In genomic region chr17:50189396-50190277, GRCh38 we compare ENCODE assay signal across 23 cellular contexts. TPM values are rescaled to one million over a fixed set of nuclear protein-coding genes. Genes with fewer than 3 reads are reported as not detected.
DNase-seq lines count a peak whose midpoint lies in the region; ATAC-seq, FAIRE-seq and TF ChIP-seq lines count a peak whose summit lies in the region.
"Had no signal": no experiment of that assay in that cellular context is flagged by ENCODE, and none has a peak within 500 bp of the region (broad histone marks: within the 10 kb centered on the region; RNA-seq: fewer than 3 reads in every experiment).

No MANE protein-coding gene starts in this region.

- FAIRE-seq in K562 (lab: Jason Lieb, UNC), result no peak
- FAIRE-seq: bronchial epithelial cell, RCC 7860 had no signal

- POLR2A ChIA-PET in K562 (lab: Yijun Ruan, JAX), result interaction anchor here (0.5 to 0.6 kb wide), 2 partner anchors 46 to 114 kb away, joined by 3 to 4 read pairs; no protein-coding TSS in a partner anchor

- H3K79me2 ChIP-seq in K562 (ENCODE audit: control insufficient read depth, insufficient read depth, low read length) (no peaks in the 10 kb centered on the region), hepatocyte (peaks cover 4% of the 10 kb centered on the region)
- H3K79me2 ChIP-seq: parathyroid adenoma had no signal

- H3K4me1 ChIP-seq in K562 (replicated peaks in 1 of 2; ENCODE audit: control insufficient read depth in 2 of 2, insufficient read depth in 2 of 2, low read length in 2 of 2) (peaks cover 0 to 10% of the 10 kb centered on the region in 2 experiments; a peak in 3 of 5 replicates), hepatocyte (ENCODE audit: insufficient read depth) (no peaks in the 10 kb centered on the region), sigmoid colon (peaks cover 1 to 94% (median 60%) of the 10 kb centered on the region in 4 donors), breast epithelium (no peaks in the 10 kb centered on the region)
- H3K4me1 ChIP-seq: left ventricle myocardium inferior, parathyroid adenoma had no signal

- H3K9ac ChIP-seq in K562 (ENCODE audit: insufficient read depth in 1 of 2, low read depth in 2 of 2, low read length in 2 of 2), result no peak overlapping the region
- H3K9ac ChIP-seq: parathyroid adenoma, SK-N-SH had no signal

- no peak overlapping the region for H3K27ac ChIP-seq in K562 (ENCODE audit: extremely low read depth, low read depth, low read length)
- H3K27ac ChIP-seq in hepatocyte, result peak overlapping the region; percentile 67
- peak overlapping the region in 3 of 4 donors; percentile 80 to 99 (median 94) for H3K27ac ChIP-seq in sigmoid colon
- H3K27ac ChIP-seq in breast epithelium, result peak overlapping the region in 1 of 2 donors; percentile 72
- H3K27ac ChIP-seq: epithelial cell of prostate, left ventricle myocardium inferior, parathyroid adenoma had no signal

- ATAC-seq in K562, result no peak
- ATAC-seq in HG03025 (IDR thresholded peaks at IDR 0.05; ENCODE audit: low FRiP score, unreplicated experiment), result no peak
- ATAC-seq: activated CD4-positive, CD25-positive, alpha-beta regulatory T cell treated with anti-CD3 and anti-CD28 coated beads, Interleukin-2, amount 50 U/mL, for 24 hours; activated T-cell treated with anti-CD3 and anti-CD28 coated beads, Interleukin-2, amount 50 U/mL, for 72 hours; CD8-positive, alpha-beta T cell had no signal

- WGBS in K562 (ENCODE audit: insufficient coverage, low coverage, missing lambda C conversion rate), result under 1% methylated on average over 22 of the region's 24 CpGs
- WGBS in hepatocyte (ENCODE audit: low lambda C conversion rate, missing lambda C conversion rate), result 93% methylated on average over 23 of the region's 24 CpGs
- WGBS in sigmoid colon, 2 donors, result 84 to 89% methylated on average over 24 of the region's 24 CpGs

- TF ChIP-seq EP300 in K562 (IDR thresholded peaks at IDR 0.05; ENCODE audit: low read length) (no peak), sigmoid colon (IDR thresholded peaks at IDR 0.05) (no peak)

- intact Hi-C loops in K562 (cut with micrococcal nuclease) (no loop called here), sigmoid colon (cut with DNase I) (no loop called here), posterior cingulate gyrus (cut with DNase I) (no loop called here), breast epithelium (cut with DNase I; ENCODE audit: low total_unique reads) (no loop called here)

- no TSS peak for BruUV-seq in K562 (replicated peaks; lab: Mats Ljungman, UMichigan)

- CTCF ChIA-PET in K562 (lab: Yijun Ruan, JAX; ENCODE audit: low intra/inter-chr PET ratio), result interaction anchor here (0.6 kb wide), 1 partner anchor 81 kb away, joined by 3 read pairs; no protein-coding TSS in a partner anchor

- H3K4me2 ChIP-seq in K562 (ENCODE audit: insufficient read depth, low read length) (no peak overlapping the region), hepatocyte (no peak overlapping the region)
- H3K4me2 ChIP-seq: SK-N-SH had no signal

- peak overlapping the region; percentile 100 for H3K4me3 ChIP-seq in AG10803 (ENCODE audit: low read length)
- H3K4me3 ChIP-seq in K562, result no peak overlapping the region
- no peak overlapping the region for H3K4me3 ChIP-seq in hepatocyte
- no peak overlapping the region for H3K4me3 ChIP-seq in sigmoid colon
- no peak overlapping the region for H3K4me3 ChIP-seq in breast epithelium
- H3K4me3 ChIP-seq: left ventricle myocardium inferior had no signal

- H3K9me1 ChIP-seq in K562 (ENCODE audit: control insufficient read depth, insufficient read depth, low read length), result no peaks in the 10 kb centered on the region

- no peak for TF ChIP-seq RAD21 in K562 (CRISPR knock-in tag; conservative IDR thresholded peaks at IDR 0.05 in 1 of 2, IDR thresholded peaks at IDR 0.05 in 1 of 2)

- H3K9me2 ChIP-seq in hepatocyte (replicated peaks; ENCODE audit: insufficient read depth), result no peaks in the 10 kb centered on the region
- H3K9me2 ChIP-seq: SK-N-SH had no signal

- H4K20me1 ChIP-seq in K562 (replicated peaks; ENCODE audit: control insufficient read depth, insufficient read depth, low read length) (no peaks in the 10 kb centered on the region; the same call in 1 of the 2 replicates), hepatocyte (ENCODE audit: insufficient read depth, poor library complexity, severe bottlenecking) (peaks cover 69% of the 10 kb centered on the region)

- H3K9me3 ChIP-seq in K562 (replicated peaks; ENCODE audit: control insufficient read depth, insufficient read depth, low read depth, low read length), result no peaks in the 10 kb centered on the region
- H3K9me3 ChIP-seq in hepatocyte (ENCODE audit: low read depth), result no peaks in the 10 kb centered on the region
- H3K9me3 ChIP-seq in sigmoid colon, result no peaks in the 10 kb centered on the region
- H3K9me3 ChIP-seq in breast epithelium, result no peaks in the 10 kb centered on the region
- H3K9me3 ChIP-seq: left ventricle myocardium inferior, SK-N-SH had no signal

- H3K36me3 ChIP-seq in K562 (ENCODE audit: control insufficient read depth, insufficient read depth, low read length) (no peaks in the 10 kb centered on the region), hepatocyte (replicated peaks; ENCODE audit: insufficient read depth, low read depth) (no peaks in the 10 kb centered on the region), sigmoid colon (peaks cover 88 to 99% (median 92%) of the 10 kb centered on the region in 4 donors), breast epithelium (no peaks in the 10 kb centered on the region)

- TF ChIP-seq POLR2A in K562 (conservative IDR thresholded peaks at IDR 0.05) (no peak), sigmoid colon (IDR thresholded peaks at IDR 0.05) (no peak), breast epithelium (IDR thresholded peaks at IDR 0.05) (no peak)

- TF ChIP-seq CTCF in AG10803 (conservative IDR thresholded peaks at IDR 0.05; ENCODE audit: low read length) (no peak; the same call in 1 of the 2 replicates), K562 (IDR thresholded peaks at IDR 0.05 in 2 of 3, conservative IDR thresholded peaks at IDR 0.05 in 1 of 3; ENCODE audit: insufficient read depth in 2 of 3, low read depth in 1 of 3, low read length in 3 of 3) (no peak), hepatocyte (IDR thresholded peaks at IDR 0.05; ENCODE audit: poor library complexity) (no peak), sigmoid colon (IDR thresholded peaks at IDR 0.05) (no peak), GM10266 (IDR thresholded peaks at IDR 0.05; ENCODE audit: control insufficient read depth, insufficient read depth, low read depth, missing control alignments) (no peak), breast epithelium (IDR thresholded peaks at IDR 0.05) (no peak)

- peak; percentile 83 for DNase-seq in AG10803 (ENCODE audit: low read depth)
- DNase-seq in K562 (ENCODE audit: extremely low read depth in 1 of 4, low spot score in 3 of 4), result no peak
- no peak for DNase-seq in hepatocyte (ENCODE audit: low spot score)
- no peak for DNase-seq in sigmoid colon
- no peak for DNase-seq in posterior cingulate gyrus
- no peak for DNase-seq in GM10266 (ENCODE audit: extremely low spot score)
- DNase-seq in breast epithelium (ENCODE audit: low spot score in 2 of 2), result no peak
- DNase-seq: activated T-cell treated with anti-CD3 and anti-CD28 coated beads, Interleukin-2, amount 50 U/mL, for 72 hours; DMS79 treated with DMSO at 0.1 percent for 48 hours; left ventricle myocardium inferior; NCI-H187 treated with DMSO at 0.1 percent for 48 hours; NCI-H446; SK-N-SH; stimulated activated CD4-positive, alpha-beta T cell treated with anti-CD3 and anti-CD28 coated beads, Interleukin-4, amount 100 ng/mL, for 24 hours; T-helper 9 cell had no signal

- no peak overlapping the region for H2AFZ ChIP-seq in K562 (ENCODE audit: low read depth, low read length)
- H2AFZ ChIP-seq in hepatocyte, result no peak overlapping the region
- H2AFZ ChIP-seq: parathyroid adenoma had no signal

- in situ Hi-C loops in K562 (cut with MboI), result no loop called here

- H3K27me3 ChIP-seq in K562 (ENCODE audit: control insufficient read depth in 2 of 2, insufficient read depth in 2 of 2, low read length in 2 of 2) (peaks cover 64 to 96% of the 10 kb centered on the region in 2 experiments), hepatocyte (no peaks in the 10 kb centered on the region), sigmoid colon (no peaks in the 10 kb centered on the region), breast epithelium (no peaks in the 10 kb centered on the region)

RNA-seq across cellular contexts. Expression of gene COL1A1, which starts 11.8 kb away (rescaled TPM):
- 3.2 and 16.9 TPM in 2 replicates for total RNA-seq in K562 (2011; cell fraction: chromatin; rRNA removed; ENCODE audit: low replicate concordance)
- total RNA-seq in K562 (2011; cell fraction: nucleolus; rRNA removed), result 5.7 and 9.0 TPM in 2 replicates
- total RNA-seq in K562 (2011; cell fraction: nucleoplasm; rRNA removed), result 3.7 and 4.2 TPM in 2 replicates
- total RNA-seq in K562 (2014; rRNA removed) (0.86 and 0.91 TPM in 2 replicates), K562 (2014; rRNA removed; fragmentation: Illumina TruSeq; extraction: Trizol) (0.15 TPM in 1 of 2 replicates, not detected in the other), K562 (2015; rRNA removed; fragmentation: Illumina TruSeq; extraction: Trizol) (0.08 and 0.18 TPM in 2 replicates), K562 (2021) (2.8 and 3.4 TPM in 2 replicates), hepatocyte (351 and 1,063 TPM in 2 replicates), sigmoid colon (100 to 1,000 TPM in 1 of 4 donors, 10 to 100 TPM in 3; 43.6 to 459 (median 71.4) TPM), breast epithelium (10 to 100 TPM; 23.4 to 67.2 (median 44.5) TPM)
- polyA plus RNA-seq in K562 (2011; rRNA removed) (0.11 and 0.20 TPM in 2 replicates), K562 (2014; fragmentation: Illumina TruSeq; extraction: Trizol) (0.64 and 0.91 TPM in 2 replicates), K562 (2014; fragmentation: Nextera tagmentation; extraction: Ambion mirVana) (under 1 TPM; 0.04 to 0.06 TPM), K562 (2014; rRNA removed) (0.86 and 0.95 TPM in 2 replicates), hepatocyte (5,822 and 6,071 TPM in 2 replicates), sigmoid colon (10 to 100 TPM in 2 of 3 donors, 1 to 10 TPM in 1; 7.8 to 96.7 (median 10.2) TPM)
- polyA plus RNA-seq in K562 (2011; cell fraction: cytosol; rRNA removed), result 0.16 and 0.27 TPM in 2 replicates
- polyA plus RNA-seq in K562 (2011; cell fraction: nucleus; rRNA removed), result 2.0 and 4.9 TPM in 2 replicates
- 1.1 and 1.7 TPM in 2 replicates for polyA plus RNA-seq in K562 (2012)
- polyA minus RNA-seq in K562 (2011; rRNA and poly(A)+ RNA removed), result 0.25 and 1.1 TPM in 2 replicates
- polyA minus RNA-seq in K562 (2011; cell fraction: cytosol; rRNA and poly(A)+ RNA removed), result 2.0 and 3.3 TPM in 2 replicates
- 2.3 and 3.1 TPM in 2 replicates for polyA minus RNA-seq in K562 (2011; cell fraction: nucleus; rRNA and poly(A)+ RNA removed)

RNA-seq across cellular contexts. Expression of gene SGCA, which starts 23.8 kb away (rescaled TPM):
- total RNA-seq in K562 (2011; cell fraction: chromatin; rRNA removed; ENCODE audit: low replicate concordance), result not detected in 2 replicates
- total RNA-seq in K562 (2011; cell fraction: nucleolus; rRNA removed), result not detected in 2 replicates
- total RNA-seq in K562 (2011; cell fraction: nucleoplasm; rRNA removed), result not detected in 2 replicates
- total RNA-seq in K562 (2014; rRNA removed), result not detected in 2 replicates
- total RNA-seq in K562 (2014; rRNA removed; fragmentation: Illumina TruSeq; extraction: Trizol), result not detected in 2 replicates
- not detected in 2 replicates for total RNA-seq in K562 (2015; rRNA removed; fragmentation: Illumina TruSeq; extraction: Trizol)
- not detected in 2 replicates for total RNA-seq in K562 (2021)
- polyA plus RNA-seq in K562 (2011; rRNA removed), result not detected in 2 replicates
- not detected in 2 replicates for polyA plus RNA-seq in K562 (2011; cell fraction: cytosol; rRNA removed)
- polyA plus RNA-seq in K562 (2011; cell fraction: nucleus; rRNA removed), result not detected in 2 replicates
- not detected in 2 replicates for polyA plus RNA-seq in K562 (2012)
- polyA plus RNA-seq in K562 (2014; fragmentation: Illumina TruSeq; extraction: Trizol), result not detected in 2 replicates
- not detected for polyA plus RNA-seq in K562 (2014; fragmentation: Nextera tagmentation; extraction: Ambion mirVana)
- not detected in 2 replicates for polyA plus RNA-seq in K562 (2014; rRNA removed)
- not detected in 2 replicates for polyA minus RNA-seq in K562 (2011; rRNA and poly(A)+ RNA removed)
- not detected in 2 replicates for polyA minus RNA-seq in K562 (2011; cell fraction: cytosol; rRNA and poly(A)+ RNA removed)
- not detected in 2 replicates for polyA minus RNA-seq in K562 (2011; cell fraction: nucleus; rRNA and poly(A)+ RNA removed)
- 0.37 TPM in 1 of 2 replicates, not detected in the other for total RNA-seq in hepatocyte
- 0.83 and 2.2 TPM in 2 replicates for polyA plus RNA-seq in hepatocyte
- total RNA-seq in sigmoid colon, result 10 to 100 TPM; 27.3 to 80.1 (median 56.1) TPM
- polyA plus RNA-seq in sigmoid colon, result 1 to 10 TPM; 2.5 to 7.2 (median 4.6) TPM
- 1 to 10 TPM in 1 of 3 donors, under 1 TPM in 2; 0.33 to 2.6 (median 0.73) TPM for total RNA-seq in breast epithelium
- total RNA-seq: activated CD8-positive, alpha-beta memory T cell treated with anti-CD3 and anti-CD28 coated beads for 36 hours; bronchial epithelial cell had no signal
- polyA plus RNA-seq: SK-N-SH had no signal

RNA-seq across cellular contexts. Expression of gene PPP1R9B, which starts 39.2 kb away (rescaled TPM):
- total RNA-seq in K562 (2011; cell fraction: chromatin; rRNA removed; ENCODE audit: low replicate concordance), result 29.7 and 49.5 TPM in 2 replicates
- total RNA-seq in K562 (2011; cell fraction: nucleolus; rRNA removed), result 27.6 and 29.7 TPM in 2 replicates
- 29.0 and 30.6 TPM in 2 replicates for total RNA-seq in K562 (2011; cell fraction: nucleoplasm; rRNA removed)
- total RNA-seq in K562 (2014; rRNA removed) (45.5 and 52.9 TPM in 2 replicates), K562 (2014; rRNA removed; fragmentation: Illumina TruSeq; extraction: Trizol) (9.9 and 14.5 TPM in 2 replicates), K562 (2015; rRNA removed; fragmentation: Illumina TruSeq; extraction: Trizol) (28.6 and 29.0 TPM in 2 replicates), K562 (2021) (56.6 and 63.5 TPM in 2 replicates), hepatocyte (22.5 and 26.2 TPM in 2 replicates), sigmoid colon (10 to 100 TPM; 15.3 to 18.8 (median 16.8) TPM), breast epithelium (10 to 100 TPM; 21.8 to 24.9 (median 22.7) TPM)
- polyA plus RNA-seq in K562 (2011; rRNA removed) (11.6 and 12.7 TPM in 2 replicates), K562 (2014; fragmentation: Illumina TruSeq; extraction: Trizol) (24.7 and 25.5 TPM in 2 replicates), K562 (2014; fragmentation: Nextera tagmentation; extraction: Ambion mirVana) (under 1 TPM; 0.10 to 0.13 TPM), K562 (2014; rRNA removed) (34.2 and 35.7 TPM in 2 replicates), hepatocyte (5.1 and 6.7 TPM in 2 replicates), sigmoid colon (10 to 100 TPM in 2 of 3 donors, 1 to 10 TPM in 1; 9.0 to 38.7 (median 10.9) TPM)
- polyA plus RNA-seq in K562 (2011; cell fraction: cytosol; rRNA removed), result 11.9 and 15.6 TPM in 2 replicates
- 50.9 and 52.5 TPM in 2 replicates for polyA plus RNA-seq in K562 (2011; cell fraction: nucleus; rRNA removed)
- polyA plus RNA-seq in K562 (2012), result 27.4 and 32.9 TPM in 2 replicates
- 18.9 and 21.8 TPM in 2 replicates for polyA minus RNA-seq in K562 (2011; rRNA and poly(A)+ RNA removed)
- polyA minus RNA-seq in K562 (2011; cell fraction: cytosol; rRNA and poly(A)+ RNA removed), result 17.7 and 18.7 TPM in 2 replicates
- polyA minus RNA-seq in K562 (2011; cell fraction: nucleus; rRNA and poly(A)+ RNA removed), result 12.4 and 25.9 TPM in 2 replicates

RNA-seq across cellular contexts. Expression of gene SAMD14, which starts 59.7 kb away (rescaled TPM):
- 0.18 and 1.0 TPM in 2 replicates for total RNA-seq in K562 (2011; cell fraction: chromatin; rRNA removed; ENCODE audit: low replicate concordance)
- 0.50 TPM in 1 of 2 replicates, not detected in the other for total RNA-seq in K562 (2011; cell fraction: nucleolus; rRNA removed)
- total RNA-seq in K562 (2011; cell fraction: nucleoplasm; rRNA removed), result not detected in 2 replicates
- total RNA-seq in K562 (2014; rRNA removed) (not detected in 2 replicates), K562 (2014; rRNA removed; fragmentation: Illumina TruSeq; extraction: Trizol) (not detected in 2 replicates), K562 (2015; rRNA removed; fragmentation: Illumina TruSeq; extraction: Trizol) (not detected in 2 replicates), K562 (2021) (0.07 TPM in 1 of 2 replicates, not detected in the other), hepatocyte (2.4 and 3.1 TPM in 2 replicates), sigmoid colon (1 to 10 TPM in 1 of 4 donors, under 1 TPM in 3; 0.16 to 2.5 (median 0.63) TPM), breast epithelium (under 1 TPM in 2 of 3 donors, not detected in 1; 0.16 to 0.98 TPM)
- polyA plus RNA-seq in K562 (2011; rRNA removed) (0.14 TPM in 1 of 2 replicates, not detected in the other), K562 (2014; fragmentation: Illumina TruSeq; extraction: Trizol) (0.04 TPM in 1 of 2 replicates, not detected in the other), K562 (2014; fragmentation: Nextera tagmentation; extraction: Ambion mirVana) (not detected), K562 (2014; rRNA removed) (0.11 TPM in 1 of 2 replicates, not detected in the other), hepatocyte (3.1 and 4.2 TPM in 2 replicates), sigmoid colon (1 to 10 TPM in 2 of 3 donors, under 1 TPM in 1; 0.92 to 1.3 (median 1.2) TPM)
- polyA plus RNA-seq in K562 (2011; cell fraction: cytosol; rRNA removed), result 0.01 and 0.10 TPM in 2 replicates
- 0.15 and 0.24 TPM in 2 replicates for polyA plus RNA-seq in K562 (2011; cell fraction: nucleus; rRNA removed)
- 0.07 and 0.22 TPM in 2 replicates for polyA plus RNA-seq in K562 (2012)
- polyA minus RNA-seq in K562 (2011; rRNA and poly(A)+ RNA removed), result 0.15 TPM in 1 of 2 replicates, not detected in the other
- polyA minus RNA-seq in K562 (2011; cell fraction: cytosol; rRNA and poly(A)+ RNA removed), result not detected in 2 replicates
- polyA minus RNA-seq in K562 (2011; cell fraction: nucleus; rRNA and poly(A)+ RNA removed), result not detected in 2 replicates

Comparison
In these comparisons a context has a peak if more than half of its experiments do, and no peak if none do; other contexts are left out.
1. RNA of gene SGCA, which starts 23.8 kb away (total RNA-seq): 27.3 to 80.1 TPM in sigmoid colon; 0.33 to 2.6 TPM in breast epithelium, 0.37 TPM in hepatocyte and not detected in K562; every median in the first group is over 4 times any median in the second.